ENCODE assay signal across 8 cellular contexts in genomic region chr14:77032483-77032853, GRCh38. TPM values are rescaled to one million over a fixed set of nuclear protein-coding genes. Genes with fewer than 3 reads are reported as not detected.
A peak's percentile ranks its signal among the peaks of the same experiment; 100 is the strongest.
DNase-seq lines count a peak whose midpoint lies in the region; ATAC-seq and TF ChIP-seq lines count a peak whose summit lies in the region.

No MANE protein-coding gene starts in this region.

- ATAC-seq in DND-41 (ENCODE audit: insufficient read depth, low read depth) (no peak), PC-3 (no peak), psoas muscle (no peak), HG03175 (IDR thresholded peaks at IDR 0.05; ENCODE audit: unreplicated experiment) (no peak), HG03457 (IDR thresholded peaks at IDR 0.05; ENCODE audit: unreplicated experiment) (no peak), GM18870 (IDR thresholded peaks at IDR 0.05; ENCODE audit: unreplicated experiment) (no peak)

- H3K9ac ChIP-seq in DND-41 (ENCODE audit: low read depth, low read length) = peak overlapping the region; percentile 79; the same call in 1 of the 2 replicates
- peak overlapping the region; percentile 93 for H3K9ac ChIP-seq in PC-3 (ENCODE audit: low read length)

- TF ChIP-seq CTCF in DND-41 (IDR thresholded peaks at IDR 0.05; ENCODE audit: borderline replicate concordance, extremely low read depth, low read length, poor library complexity, severe bottlenecking) (no peak), PC-3 (conservative IDR thresholded peaks at IDR 0.05; ENCODE audit: low read depth, low read length) (no peak), esophagus muscularis mucosa (IDR thresholded peaks at IDR 0.05) (no peak), psoas muscle (IDR thresholded peaks at IDR 0.05) (no peak)

- H3K27ac ChIP-seq in DND-41 (ENCODE audit: low read length) (peak overlapping the region; percentile 78), PC-3 (ENCODE audit: low read length) (peak overlapping the region; percentile 97), esophagus muscularis mucosa (replicated peaks in 1 of 4) (peak overlapping the region; percentile 98 to 100 (median 100)), psoas muscle (peak overlapping the region; percentile 100)

- H3K79me2 ChIP-seq in DND-41 (ENCODE audit: insufficient read depth, low read length) (peaks cover 10% of the 10 kb centered on the region; the same call in 1 of the 2 replicates), PC-3 (ENCODE audit: low read length) (peaks cover 50% of the 10 kb centered on the region)

- no peaks in the 10 kb centered on the region for H3K27me3 ChIP-seq in DND-41 (ENCODE audit: insufficient read depth, low read length, poor library complexity)
- no peaks in the 10 kb centered on the region for H3K27me3 ChIP-seq in PC-3 (ENCODE audit: low read length)
- H3K27me3 ChIP-seq in esophagus muscularis mucosa = no peaks in the 10 kb centered on the region
- H3K27me3 ChIP-seq in psoas muscle (ENCODE audit: insufficient read depth in 3 of 3, low read length in 2 of 3) = no peaks in the 10 kb centered on the region

- H3K4me1 ChIP-seq in DND-41 (ENCODE audit: insufficient read depth, low read length) (peaks cover 47% of the 10 kb centered on the region), PC-3 (ENCODE audit: insufficient read depth, low read length) (peaks cover 70% of the 10 kb centered on the region), esophagus muscularis mucosa (peaks cover 62 to 84% (median 79%) of the 10 kb centered on the region in 4 donors), psoas muscle (peaks cover 41% of the 10 kb centered on the region)

- H3K9me3 ChIP-seq in DND-41 (ENCODE audit: insufficient read depth, low read length, severe bottlenecking) = no peaks in the 10 kb centered on the region
- H3K9me3 ChIP-seq in PC-3 (ENCODE audit: low read length) = no peaks in the 10 kb centered on the region
- no peaks in the 10 kb centered on the region for H3K9me3 ChIP-seq in esophagus muscularis mucosa
- H3K9me3 ChIP-seq in psoas muscle = no peaks in the 10 kb centered on the region

- intact Hi-C loops in PC-3 (cut with micrococcal nuclease) (loop anchor here (2.0 kb wide), 2 partner anchors 66 to 76 kb away; partner anchors contain the start of gene CIPC), esophagus muscularis mucosa (cut with DNase I) (no loop called here), psoas muscle (cut with DNase I) (no loop called here)

- CTCF ChIA-PET in PC-3 (lab: Charles Lee) = interaction anchor here (0.7 to 1.2 kb wide), 3 partner anchors 8 to 119 kb away, joined by 3 to 7 read pairs (median 3); no protein-coding TSS in a partner anchor

- no peaks in the 10 kb centered on the region for H3K36me3 ChIP-seq in DND-41 (ENCODE audit: insufficient read depth, low read length)
- no peaks in the 10 kb centered on the region for H3K36me3 ChIP-seq in PC-3 (ENCODE audit: low read depth, low read length)
- no peaks in the 10 kb centered on the region for H3K36me3 ChIP-seq in esophagus muscularis mucosa
- no peaks in the 10 kb centered on the region for H3K36me3 ChIP-seq in psoas muscle (ENCODE audit: insufficient read depth in 1 of 2, low read depth in 1 of 2)

- DNase-seq in DND-41 = no peak
- no peak for DNase-seq in PC-3
- DNase-seq in esophagus muscularis mucosa (ENCODE audit: extremely low spot score) = no peak
- no peak for DNase-seq in psoas muscle
- DNase-seq in nucleus accumbens (lab: John Stamatoyannopoulos, UW) = no peak

- no peak overlapping the region for H2AFZ ChIP-seq in DND-41 (ENCODE audit: low read depth, low read length)
- H2AFZ ChIP-seq in PC-3 (ENCODE audit: low read length) = peak overlapping the region; percentile 71

- POLR2A ChIA-PET in PC-3 (lab: Charles Lee; ENCODE audit: unreplicated experiment) = interaction anchor here (1.4 kb wide), 1 partner anchor 8 kb away, joined by 3 read pairs; no protein-coding TSS in a partner anchor

- H3K4me3 ChIP-seq in DND-41 (ENCODE audit: low read depth in 1 of 2, low read length in 2 of 2) (no peak overlapping the region), PC-3 (ENCODE audit: low read length) (peak overlapping the region; percentile 67), esophagus muscularis mucosa (peak overlapping the region; percentile 64 to 68 (median 66)), psoas muscle (peak overlapping the region; percentile 65)

- TF ChIP-seq EP300 in esophagus muscularis mucosa (IDR thresholded peaks at IDR 0.05) = no peak

- no peaks in the 10 kb centered on the region for H3K9me2 ChIP-seq in PC-3 (replicated peaks; ENCODE audit: low read length)

- H3K4me2 ChIP-seq in DND-41 (ENCODE audit: insufficient read depth, low read length) (peak overlapping the region; percentile 83; the same call in 1 of the 2 replicates), PC-3 (ENCODE audit: low read length) (peak overlapping the region; percentile 89)

- no TSS peak for BruUV-seq in PC-3 (replicated peaks; lab: Mats Ljungman, UMichigan)

- WGBS in esophagus muscularis mucosa = 11% methylated on average over 12 of the region's 12 CpGs
- WGBS in psoas muscle, 3 donors = 4 to 10% (median 7%) methylated on average over 12 of the region's 12 CpGs

- no peaks in the 10 kb centered on the region for H4K20me1 ChIP-seq in DND-41 (ENCODE audit: insufficient read depth, low read length)
- no peaks in the 10 kb centered on the region for H4K20me1 ChIP-seq in PC-3 (ENCODE audit: low read length)

- no peak for TF ChIP-seq POLR2A in esophagus muscularis mucosa (IDR thresholded peaks at IDR 0.05; ENCODE audit: low read depth)

- peaks cover 17% of the 10 kb centered on the region for H3F3A ChIP-seq in PC-3 (ENCODE audit: low read length, unreplicated experiment)

RNA-seq across cellular contexts. Expression of gene IRF2BPL, which starts 4.0 kb away (rescaled TPM):
- 113 and 146 TPM in 2 replicates for total RNA-seq in PC-3 (2014; rRNA removed)
- total RNA-seq in esophagus muscularis mucosa = 100 to 1,000 TPM in 1 of 4 donors, 10 to 100 TPM in 3; 58.6 to 105 (median 98.4) TPM
- 10 to 100 TPM in 3 of 4 donors, 1 to 10 TPM in 1; 9.7 to 26.3 (median 21.7) TPM for total RNA-seq in psoas muscle
- polyA plus RNA-seq in psoas muscle = 1 to 10 TPM; 3.8 to 9.5 (median 4.4) TPM

Comparison
In these comparisons a context has a peak if more than half of its experiments do, and no peak if none do; other contexts are left out.
1. H3K4me3 ChIP-seq: peak in PC-3 (single experiment), esophagus muscularis mucosa (4 of 4) and psoas muscle (single experiment); none in DND-41 (0 of 2).
2. Peak in every context shown above with its lines, with median percentiles within 50 percentile points of each other: H3K27ac ChIP-seq.